ENCODE assay signal across 8 cellular contexts in genomic region chr10:104232613-104233102, GRCh38. TPM values are rescaled to one million over a fixed set of nuclear protein-coding genes. Genes with fewer than 3 reads are reported as not detected.
DNase-seq lines count a peak whose midpoint lies in the region; ATAC-seq and TF ChIP-seq lines count a peak whose summit lies in the region.

No MANE protein-coding gene starts in this region.

- peak; percentile 7 for ATAC-seq in HG03342 (IDR thresholded peaks at IDR 0.05; ENCODE audit: unreplicated experiment)
- ATAC-seq in HG03378 (IDR thresholded peaks at IDR 0.05; ENCODE audit: unreplicated experiment): no peak

- H3K36me3 ChIP-seq in muscle layer of duodenum (ENCODE audit: control insufficient read depth in 1 of 2, insufficient read depth in 2 of 2, low read length in 2 of 2): no peaks in the 10 kb centered on the region

- H3K4me1 Mint-ChIP-seq in chondrocyte (ENCODE audit: low read depth): peaks cover 13% of the 10 kb centered on the region

- TF ChIP-seq CTCF in GM12864 (IDR thresholded peaks at IDR 0.05; ENCODE audit: low read depth, low read length, missing control alignments) (no peak), chondrocyte (IDR thresholded peaks at IDR 0.05) (no peak)

- H3K9me3 ChIP-seq in muscle layer of duodenum (ENCODE audit: control insufficient read depth in 1 of 2, low read length in 2 of 2): no peaks in the 10 kb centered on the region

- H3K9me3 Mint-ChIP-seq in chondrocyte (ENCODE audit: low read depth): peaks cover 3% of the 10 kb centered on the region

- H3K4me3 ChIP-seq in GM12864 (ENCODE audit: low read depth, low read length) (peak overlapping the region; percentile 75), muscle layer of duodenum (ENCODE audit: low read depth in 1 of 2, low read length in 2 of 2) (peak overlapping the region; percentile 82 to 90)

- no peak overlapping the region for H3K27ac ChIP-seq in muscle layer of duodenum (ENCODE audit: low read length)

- peaks cover 29% of the 10 kb centered on the region for H3K27me3 Mint-ChIP-seq in chondrocyte (ENCODE audit: low read depth)

- no peaks in the 10 kb centered on the region for H3K27me3 ChIP-seq in muscle layer of duodenum (ENCODE audit: low read depth, low read length)

- DNase-seq in GM12864 (ENCODE audit: low read depth): no peak
- DNase-seq in chondrocyte (ENCODE audit: low spot score): no peak
- DNase-seq in iPS-NIHi11 (ENCODE audit: low spot score): no peak
- DNase-seq in stimulated activated CD4-positive, alpha-beta T cell treated with anti-CD3 and anti-CD28 coated beads, Interleukin-4, amount 100 ng/mL, for 4 hours: no peak
- DNase-seq in amniotic stem cell (lab: John Stamatoyannopoulos, UW): no peak

- no peak overlapping the region for H3K27ac Mint-ChIP-seq in chondrocyte (ENCODE audit: unreplicated experiment)

- peak overlapping the region; percentile 80 for H3K4me3 Mint-ChIP-seq in chondrocyte (ENCODE audit: unreplicated experiment)

- peaks cover 0 to 6% of the 10 kb centered on the region in 2 donors for H3K4me1 ChIP-seq in muscle layer of duodenum (ENCODE audit: control insufficient read depth in 1 of 2, insufficient read depth in 2 of 2, low read length in 2 of 2)

- H3K36me3 Mint-ChIP-seq in chondrocyte (ENCODE audit: low read depth): no peaks in the 10 kb centered on the region

RNA-seq across cellular contexts. Expression of gene CFAP43, which starts 0.5 kb away (rescaled TPM):
- total RNA-seq in chondrocyte: 0.15 to 0.17 TPM in 2 of 3 replicates, not detected in the other

RNA-seq across cellular contexts. Expression of gene GSTO1, which starts 22.0 kb away (rescaled TPM):
- 57.0 to 78.2 TPM (median 61.8 TPM) in 3 replicates for total RNA-seq in chondrocyte

RNA-seq across cellular contexts. Expression of gene GSTO2, which starts 36.3 kb away (rescaled TPM):
- total RNA-seq in chondrocyte: 0.28 to 0.73 TPM (median 0.32 TPM) in 3 replicates
